Comparison of ENCODE assay signal across 6 cellular contexts in genomic region chr1:1434131-1434811, GRCh38. TPM values are rescaled to one million over a fixed set of nuclear protein-coding genes. Genes with fewer than 3 reads are reported as not detected.
DNase-seq lines count a peak whose midpoint lies in the region; ATAC-seq and TF ChIP-seq lines count a peak whose summit lies in the region.

No MANE protein-coding gene starts in this region.

- H2AFZ ChIP-seq in SK-N-SH (ENCODE audit: low read depth): no peak overlapping the region

- peaks cover 0 to 28% of the 10 kb centered on the region in 2 experiments; a peak in 1 of 4 replicates for H3K4me1 ChIP-seq in SK-N-SH (ENCODE audit: control insufficient read depth in 1 of 2, insufficient read depth in 2 of 2, low read depth in 1 of 2, low read length in 1 of 2)
- H3K4me1 ChIP-seq in right cardiac atrium (ENCODE audit: control insufficient read depth, insufficient read depth, low read length): peaks cover 6% of the 10 kb centered on the region

- H3K36me3 ChIP-seq in SK-N-SH (replicated peaks in 1 of 2; ENCODE audit: control insufficient read depth in 1 of 2, insufficient read depth in 2 of 2, low read length in 1 of 2): no peaks in the 10 kb centered on the region

- no peak for TF ChIP-seq CTCF in SK-N-SH (IDR thresholded peaks at IDR 0.05)

- intact Hi-C loops in right cardiac atrium (cut with DNase I): no loop called here

- CTCF ChIA-PET in SK-N-SH (lab: Yijun Ruan, JAX): interaction anchor here (1.2 kb wide), 1 partner anchor 59 kb away, joined by 3 read pairs; the partner anchor contains the start of gene AURKAIP1

- no peak overlapping the region for H3K9ac ChIP-seq in SK-N-SH

- H3K4me2 ChIP-seq in SK-N-SH: no peak overlapping the region

- DNase-seq in SK-N-SH (peak; percentile 37), right cardiac atrium (peak; percentile 76 to 91 (median 90))

- ATAC-seq in SK-N-SH treated with all-trans-retinoic acid at 6 μM for 48 hours: no peak
- ATAC-seq in right cardiac atrium: peak; percentile 13
- ATAC-seq in HG02981 (IDR thresholded peaks at IDR 0.05; ENCODE audit: unreplicated experiment): no peak
- ATAC-seq in HG03442 (IDR thresholded peaks at IDR 0.05; ENCODE audit: unreplicated experiment): no peak

- H3K27ac ChIP-seq in SK-N-SH (ENCODE audit: low read depth in 2 of 2, low read length in 1 of 2) (no peak overlapping the region), right cardiac atrium (ENCODE audit: low read length) (peak overlapping the region; percentile 87), temporal lobe (ENCODE audit: low read depth, low read length) (peak overlapping the region; percentile 96)

- no peaks in the 10 kb centered on the region for H4K20me1 ChIP-seq in SK-N-SH (ENCODE audit: insufficient read depth)

- no peak for TF ChIP-seq RAD21 in SK-N-SH (IDR thresholded peaks at IDR 0.05; ENCODE audit: low read length)

- POLR2A ChIA-PET in SK-N-SH (lab: Yijun Ruan, JAX): interaction anchor here (1.3 kb wide), 1 partner anchor 27 kb away, joined by 3 read pairs; the partner anchor contains the start of gene MRPL20

- H3F3A ChIP-seq in SK-N-SH (replicated peaks; ENCODE audit: insufficient read depth): no peaks in the 10 kb centered on the region

- H3K9me3 ChIP-seq in SK-N-SH: no peaks in the 10 kb centered on the region
- no peaks in the 10 kb centered on the region for H3K9me3 ChIP-seq in right cardiac atrium (ENCODE audit: control insufficient read depth, low read length)

- TF ChIP-seq EP300 in SK-N-SH (IDR thresholded peaks at IDR 0.05; ENCODE audit: borderline replicate concordance in 1 of 2, low read depth in 1 of 2, low read length in 1 of 2): no peak

- WGBS in SK-N-SH (ENCODE audit: low lambda C conversion rate): 83% methylated on average over 3 of the region's 32 CpGs
- 12% methylated on average over 32 of the region's 32 CpGs for WGBS in right cardiac atrium

- no peak overlapping the region for H3K4me3 ChIP-seq in SK-N-SH (ENCODE audit: low read depth in 2 of 2, low read length in 1 of 2)
- H3K4me3 ChIP-seq in right cardiac atrium (ENCODE audit: low read length): no peak overlapping the region

- no peaks in the 10 kb centered on the region for H3K9me2 ChIP-seq in SK-N-SH

- H3K27me3 ChIP-seq in SK-N-SH (ENCODE audit: insufficient read depth) (no peaks in the 10 kb centered on the region), right cardiac atrium (ENCODE audit: control insufficient read depth, insufficient read depth) (no peaks in the 10 kb centered on the region)

- no peaks in the 10 kb centered on the region for H3K79me2 ChIP-seq in SK-N-SH (ENCODE audit: insufficient read depth)

TF ChIP-seq in SK-N-SH, 30 proteins besides CTCF, POLR2A, EP300 and RAD21 (continues in another document):
- TF ChIP-seq TEAD4 (IDR thresholded peaks at IDR 0.05; ENCODE audit: borderline replicate concordance, insufficient read depth) (no peak), JUND (IDR thresholded peaks at IDR 0.05) (no peak), YY1 (IDR thresholded peaks at IDR 0.05; ENCODE audit: low read depth) (no peak), POLR2AphosphoS5 (IDR thresholded peaks at IDR 0.05; ENCODE audit: low read depth, low read length) (no peak), PBX3 (IDR thresholded peaks at IDR 0.05) (no peak), ZBTB33 (IDR thresholded peaks at IDR 0.05; ENCODE audit: borderline replicate concordance, low read depth) (no peak), RCOR1 (IDR thresholded peaks at IDR 0.05; ENCODE audit: low read length) (no peak), MEF2A (IDR thresholded peaks at IDR 0.05; ENCODE audit: borderline replicate concordance, low read depth) (no peak), NRF1 (IDR thresholded peaks at IDR 0.05; ENCODE audit: low read depth, low read length) (no peak)

TF ChIP-seq in SK-N-SH treated with all-trans-retinoic acid at 6 μM for 48 hours, 23 proteins besides CTCF, POLR2A, EP300 and RAD21 (continues in another document):
- TF ChIP-seq OSR1 (CRISPR knock-in tag; IDR thresholded peaks at IDR 0.05): no peak
- TF ChIP-seq GLIS3 (CRISPR knock-in tag; IDR thresholded peaks at IDR 0.05): no peak
- no peak for TF ChIP-seq TOX (CRISPR knock-in tag; IDR thresholded peaks at IDR 0.05; ENCODE audit: borderline replicate concordance)
- TF ChIP-seq CSRNP3 (CRISPR knock-in tag; IDR thresholded peaks at IDR 0.05): no peak
- no peak for TF ChIP-seq ZC3H10 (CRISPR knock-in tag; IDR thresholded peaks at IDR 0.05)
- TF ChIP-seq PATZ1 (CRISPR knock-in tag; IDR thresholded peaks at IDR 0.05; ENCODE audit: borderline replicate concordance): no peak
- TF ChIP-seq ZFP30 (CRISPR knock-in tag; IDR thresholded peaks at IDR 0.05): no peak
- no peak for TF ChIP-seq CSDC2 (CRISPR knock-in tag; IDR thresholded peaks at IDR 0.05)
- TF ChIP-seq TCF4 (CRISPR knock-in tag; IDR thresholded peaks at IDR 0.05; ENCODE audit: borderline replicate concordance): no peak
- no peak for TF ChIP-seq ESRRG (CRISPR knock-in tag; IDR thresholded peaks at IDR 0.05)
- TF ChIP-seq ZNF70 (CRISPR knock-in tag; IDR thresholded peaks at IDR 0.05): no peak
- no peak for TF ChIP-seq ZNF565 (CRISPR knock-in tag; conservative IDR thresholded peaks at IDR 0.05; ENCODE audit: low read depth)

RNA-seq across cellular contexts. Expression of gene VWA1, which starts 1.2 kb away (rescaled TPM):
- polyA plus RNA-seq in SK-N-SH (2012; rRNA removed) (5.3 and 7.4 TPM in 2 replicates), right cardiac atrium (17.3 TPM)
- polyA plus RNA-seq in SK-N-SH (2012; cell fraction: cytosol; rRNA removed): 3.2 and 5.0 TPM in 2 replicates
- polyA plus RNA-seq in SK-N-SH (2012; cell fraction: nucleus; rRNA removed): 5.7 and 8.5 TPM in 2 replicates
- total RNA-seq in right cardiac atrium (10 to 100 TPM; 25.0 to 38.6 (median 25.6) TPM), temporal lobe (6.4 TPM)

RNA-seq across cellular contexts. Expression of gene ANKRD65, which starts 13.2 kb away (rescaled TPM):
- polyA plus RNA-seq in SK-N-SH (2012; rRNA removed): 0.06 and 0.07 TPM in 2 replicates
- polyA plus RNA-seq in SK-N-SH (2012; cell fraction: cytosol; rRNA removed): 0.04 and 0.05 TPM in 2 replicates
- polyA plus RNA-seq in SK-N-SH (2012; cell fraction: nucleus; rRNA removed): 0.43 and 0.46 TPM in 2 replicates
- total RNA-seq in right cardiac atrium: 1 to 10 TPM; 1.6 to 3.6 (median 2.9) TPM
- 4.5 TPM for polyA plus RNA-seq in right cardiac atrium
- total RNA-seq in temporal lobe: 0.49 TPM

RNA-seq across cellular contexts. Expression of gene ATAD3C, which starts 15.2 kb away (rescaled TPM):
- polyA plus RNA-seq in SK-N-SH (2012; rRNA removed): 0.38 and 0.49 TPM in 2 replicates
- 0.22 and 0.27 TPM in 2 replicates for polyA plus RNA-seq in SK-N-SH (2012; cell fraction: cytosol; rRNA removed)
- polyA plus RNA-seq in SK-N-SH (2012; cell fraction: nucleus; rRNA removed): 0.37 and 0.52 TPM in 2 replicates
- total RNA-seq in right cardiac atrium: 1 to 10 TPM; 1.3 to 3.4 (median 2.2) TPM
- polyA plus RNA-seq in right cardiac atrium: 0.52 TPM
- total RNA-seq in temporal lobe: 0.49 TPM

RNA-seq across cellular contexts. Expression of gene MRPL20, which starts 27.2 kb away (rescaled TPM):
- polyA plus RNA-seq in SK-N-SH (2012; rRNA removed) (159 and 210 TPM in 2 replicates), right cardiac atrium (190 TPM)
- polyA plus RNA-seq in SK-N-SH (2012; cell fraction: cytosol; rRNA removed): 202 and 236 TPM in 2 replicates
- 104 and 133 TPM in 2 replicates for polyA plus RNA-seq in SK-N-SH (2012; cell fraction: nucleus; rRNA removed)
- total RNA-seq in right cardiac atrium (100 to 1,000 TPM; 121 to 144 (median 132) TPM), temporal lobe (38.1 TPM)

RNA-seq across cellular contexts. Expression of gene CCNL2, which starts 35.1 kb away (rescaled TPM):
- polyA plus RNA-seq in SK-N-SH (2012; rRNA removed): 362 and 475 TPM in 2 replicates
- polyA plus RNA-seq in SK-N-SH (2012; cell fraction: cytosol; rRNA removed): 51.6 and 68.2 TPM in 2 replicates
- polyA plus RNA-seq in SK-N-SH (2012; cell fraction: nucleus; rRNA removed): 3,259 and 3,720 TPM in 2 replicates
- 10 to 100 TPM; 61.2 to 83.1 (median 67.2) TPM for total RNA-seq in right cardiac atrium
- polyA plus RNA-seq in right cardiac atrium: 81.7 TPM
- total RNA-seq in temporal lobe: 86.1 TPM

Comparison
In these comparisons a context has a peak if more than half of its experiments do, and no peak if none do; other contexts are left out.
1. H3K27ac ChIP-seq: peak in right cardiac atrium (single experiment) and temporal lobe (single experiment); none in SK-N-SH (0 of 2).
2. ATAC-seq: peak in right cardiac atrium (2 of 2); none in SK-N-SH treated with all-trans-retinoic acid at 6 μM for 48 hours (single experiment), HG02981 (single experiment) and HG03442 (single experiment).